14 cellular contexts compared by ENCODE assay signal in genomic region chr4:16893141-16893571, GRCh38. TPM values are rescaled to one million over a fixed set of nuclear protein-coding genes. Genes with fewer than 3 reads are reported as not detected.
DNase-seq lines count a peak whose midpoint lies in the region; ATAC-seq, FAIRE-seq and TF ChIP-seq lines count a peak whose summit lies in the region.
"Had no signal": no experiment of that assay in that cellular context is flagged by ENCODE, and none has a peak within 500 bp of the region (broad histone marks: within the 10 kb centered on the region; RNA-seq: fewer than 3 reads in every experiment).

No MANE protein-coding gene starts in this region.

- H3K27me3 ChIP-seq in iPS-15b (ENCODE audit: control insufficient read depth, insufficient read depth, low read length), result no peaks in the 10 kb centered on the region
- H3K27me3 ChIP-seq in thyroid gland, result no peaks in the 10 kb centered on the region
- H3K27me3 ChIP-seq in brain microvascular endothelial cell (replicated peaks), result no peaks in the 10 kb centered on the region
- H3K27me3 ChIP-seq: BE2C, sigmoid colon had no signal

- H3K36me3 Mint-ChIP-seq in activated T-cell treated with anti-CD3 and anti-CD28 coated beads, Interleukin-2, amount 50 U/mL, for 72 hours (ENCODE audit: insufficient read depth in 2 of 2), result no peaks in the 10 kb centered on the region
- no peaks in the 10 kb centered on the region for H3K36me3 Mint-ChIP-seq in activated naive CD8-positive, alpha-beta T cell

- no peak for FAIRE-seq in GM19239 (lab: Jason Lieb, UNC)
- FAIRE-seq: islet of Langerhans had no signal

- H3K4me3 Mint-ChIP-seq in activated T-cell treated with anti-CD3 and anti-CD28 coated beads, Interleukin-2, amount 50 U/mL, for 72 hours, result peak overlapping the region; percentile 41 to 56
- H3K4me3 Mint-ChIP-seq in activated naive CD8-positive, alpha-beta T cell, result peak overlapping the region; percentile 59
- H3K4me3 Mint-ChIP-seq: activated B cell treated with CpG ODN at 0.5 μM for 24 hours had no signal

- peaks cover 32% of the 10 kb centered on the region for H3K4me1 Mint-ChIP-seq in activated T-cell treated with anti-CD3 and anti-CD28 coated beads, Interleukin-2, amount 50 U/mL, for 72 hours (ENCODE audit: low read depth)
- H3K4me1 Mint-ChIP-seq in activated naive CD8-positive, alpha-beta T cell (ENCODE audit: low read depth), result peaks cover 54% of the 10 kb centered on the region

- no peaks in the 10 kb centered on the region for H3K9me3 ChIP-seq in iPS-15b (ENCODE audit: control insufficient read depth, insufficient read depth, low read length)
- H3K9me3 ChIP-seq in thyroid gland, result no peaks in the 10 kb centered on the region
- H3K9me3 ChIP-seq: BE2C, sigmoid colon had no signal

- peak overlapping the region; percentile 25 to 74 (median 43) for H3K27ac ChIP-seq in thyroid gland
- no peak overlapping the region for H3K27ac ChIP-seq in brain microvascular endothelial cell

- WGBS in thyroid gland, 2 donors, result 31 to 39% methylated on average over 1 of the region's 1 CpG

- no peaks in the 10 kb centered on the region for H3K9me3 Mint-ChIP-seq in activated T-cell treated with anti-CD3 and anti-CD28 coated beads, Interleukin-2, amount 50 U/mL, for 72 hours
- H3K9me3 Mint-ChIP-seq in activated naive CD8-positive, alpha-beta T cell (ENCODE audit: low read depth), result no peaks in the 10 kb centered on the region
- H3K9me3 Mint-ChIP-seq: activated B cell treated with CpG ODN at 0.5 μM for 24 hours had no signal

- no peaks in the 10 kb centered on the region for H3K36me3 ChIP-seq in iPS-15b (ENCODE audit: control insufficient read depth, insufficient read depth, low read length)
- H3K36me3 ChIP-seq in thyroid gland, result no peaks in the 10 kb centered on the region
- no peaks in the 10 kb centered on the region for H3K36me3 ChIP-seq in brain microvascular endothelial cell (replicated peaks)
- H3K36me3 ChIP-seq: sigmoid colon had no signal

- H3K4me1 ChIP-seq in iPS-15b (ENCODE audit: control insufficient read depth, insufficient read depth, low read length) (peaks cover 36% of the 10 kb centered on the region), thyroid gland (peaks cover 3 to 5% of the 10 kb centered on the region in 2 donors)

- H3K9ac ChIP-seq in iPS-15b (ENCODE audit: low read depth, low read length), result no peak overlapping the region

- no peak for ATAC-seq in activated T-cell treated with anti-CD3 and anti-CD28 coated beads, Interleukin-2, amount 50 U/mL, for 72 hours (replicated peaks in 1 of 2)
- ATAC-seq: Panc1 had no signal

- H3K27ac Mint-ChIP-seq in activated T-cell treated with anti-CD3 and anti-CD28 coated beads, Interleukin-2, amount 50 U/mL, for 72 hours, result peak overlapping the region; percentile 31
- H3K27ac Mint-ChIP-seq in activated naive CD8-positive, alpha-beta T cell, result no peak overlapping the region
- H3K27ac Mint-ChIP-seq: activated B cell treated with CpG ODN at 0.5 μM for 24 hours had no signal

- H3K27me3 Mint-ChIP-seq in activated T-cell treated with anti-CD3 and anti-CD28 coated beads, Interleukin-2, amount 50 U/mL, for 72 hours (ENCODE audit: low read depth), result no peaks in the 10 kb centered on the region
- H3K27me3 Mint-ChIP-seq in activated naive CD8-positive, alpha-beta T cell, result peaks cover 11% of the 10 kb centered on the region

- H3K4me3 ChIP-seq in iPS-15b (ENCODE audit: low read depth, low read length), result peak overlapping the region; percentile 3
- no peak overlapping the region for H3K4me3 ChIP-seq in thyroid gland (replicated peaks in 1 of 3)
- H3K4me3 ChIP-seq in brain microvascular endothelial cell (ENCODE audit: low read depth, low read length), result no peak overlapping the region

- DNase-seq in activated T-cell treated with anti-CD3 and anti-CD28 coated beads, Interleukin-2, amount 50 U/mL, for 72 hours, result no peak
- no peak for DNase-seq in activated T-cell treated with anti-CD3 and anti-CD28 coated beads, Interleukin-2, amount 50 U/mL, for 1 hour
- DNase-seq in thyroid gland, result no peak
- no peak for DNase-seq in brain microvascular endothelial cell
- DNase-seq in iPS-NIHi11 (ENCODE audit: low spot score), result no peak
- no peak for DNase-seq in GM19239 (ENCODE audit: insufficient read length, low spot score)
- DNase-seq: activated B cell treated with CpG ODN at 0.5 μM for 24 hours, BE2C, NCI-H1436 treated with DMSO at 0.1 percent for 48 hours, sigmoid colon had no signal

- TF ChIP-seq CTCF in thyroid gland (IDR thresholded peaks at IDR 0.05) (no peak), brain microvascular endothelial cell (IDR thresholded peaks at IDR 0.05; ENCODE audit: low read depth, low read length, missing control alignments) (no peak)

- intact Hi-C loops in thyroid gland (cut with DNase I), result no loop called here

- TF ChIP-seq POLR2A in thyroid gland (IDR thresholded peaks at IDR 0.05), result no peak

- in situ Hi-C loops in brain microvascular endothelial cell (cut with HindIII; ENCODE audit: low pct_ligation_motif_present, low sequenced_read_pairs), result no loop called here

RNA-seq across cellular contexts. Expression of gene LDB2, which starts 5.3 kb away (rescaled TPM):
- total RNA-seq in activated T-cell treated with anti-CD3 and anti-CD28 coated beads, Interleukin-2, amount 50 U/mL, for 72 hours, result not detected
- 10 to 100 TPM; 19.9 to 71.5 (median 41.1) TPM for total RNA-seq in thyroid gland
- total RNA-seq: activated B cell treated with CpG ODN at 0.5 μM for 24 hours had no signal

Comparison
In these comparisons a context has a peak if more than half of its experiments do, and no peak if none do; other contexts are left out.
1. RNA of gene LDB2, which starts 5.3 kb away (total RNA-seq): 19.9 to 71.5 TPM in thyroid gland; not detected in activated T-cell treated with anti-CD3 and anti-CD28 coated beads, Interleukin-2, amount 50 U/mL, for 72 hours; every median in the first group is over 10 times any median in the second.